Comparison of ENCODE assay signal across 8 cellular contexts in genomic region chr22:46070722-46071450, GRCh38.
A peak's percentile ranks its signal among the peaks of the same experiment; 100 is the strongest.
DNase-seq lines count a peak whose midpoint lies in the region; ATAC-seq and TF ChIP-seq lines count a peak whose summit lies in the region.

No MANE protein-coding gene starts in this region.

- DNase-seq in COR-L47 (lab: John Stamatoyannopoulos, UW) (peak; percentile 92), HCEC 1CT (peak; percentile 69), RWPE1 (ENCODE audit: low spot score) (no peak), iPS DF 6.9 (ENCODE audit: low read depth, low spot score) (no peak), sigmoid colon (peak; percentile 81)

- H3K4me3 ChIP-seq in iPS DF 6.9 (ENCODE audit: low read length) (peak overlapping the region; percentile 98), sigmoid colon (peak overlapping the region; percentile 74 to 92 (median 78))

- CTCF ChIA-PET in RWPE1 (lab: Yijun Ruan, JAX), result interaction anchor here (0.6 to 1.1 kb wide), 2 partner anchors 11 to 64 kb away, joined by 3 read pairs; no protein-coding TSS in a partner anchor

- TF ChIP-seq POLR2A in sigmoid colon (IDR thresholded peaks at IDR 0.05), result no peak

- H3K36me3 ChIP-seq in iPS DF 6.9 (ENCODE audit: control insufficient read depth, insufficient read depth, low read length) (no peaks in the 10 kb centered on the region; the same call in 1 of the 2 replicates), sigmoid colon (no peaks in the 10 kb centered on the region)

- no CpG with 5 or more reads among the region's 125 CpGs for WGBS in iPS DF 6.9 (ENCODE audit: insufficient coverage, insufficient read length)
- WGBS in sigmoid colon, 2 donors, result 1% methylated on average over 125 of the region's 125 CpGs

- H3K9me3 ChIP-seq in iPS DF 6.9 (ENCODE audit: control insufficient read depth, insufficient read depth, low read length), result no peaks in the 10 kb centered on the region
- H3K9me3 ChIP-seq in sigmoid colon, result no peaks in the 10 kb centered on the region

- H3K4me1 ChIP-seq in iPS DF 6.9 (ENCODE audit: control insufficient read depth, insufficient read depth, low read length), result peaks cover 14% of the 10 kb centered on the region; the same call in 1 of the 2 replicates
- peaks cover 0 to 61% (median 50%) of the 10 kb centered on the region in 4 donors for H3K4me1 ChIP-seq in sigmoid colon

- TF ChIP-seq CTCF in RWPE1 (conservative IDR thresholded peaks at IDR 0.05; ENCODE audit: low read depth) (no peak), sigmoid colon (IDR thresholded peaks at IDR 0.05) (no peak)

- no peak for TF ChIP-seq EP300 in sigmoid colon (IDR thresholded peaks at IDR 0.05)

- intact Hi-C loops in sigmoid colon (cut with DNase I), result loop anchor here (2.0 kb wide), 1 partner anchor 14 kb away; no protein-coding TSS in a partner anchor

- ATAC-seq in HG03039 (IDR thresholded peaks at IDR 0.05; ENCODE audit: unreplicated experiment), result no peak
- no peak for ATAC-seq in GM21526 (IDR thresholded peaks at IDR 0.05; ENCODE audit: low FRiP score, unreplicated experiment)

- peaks cover 4% of the 10 kb centered on the region for H3K27me3 ChIP-seq in iPS DF 6.9 (ENCODE audit: control insufficient read depth, insufficient read depth, low read length)
- no peaks in the 10 kb centered on the region for H3K27me3 ChIP-seq in sigmoid colon

- POLR2A ChIA-PET in RWPE1 (lab: Yijun Ruan, JAX; ENCODE audit: low non-redundant PET), result interaction anchor here (0.7 to 1.5 kb wide), 2 partner anchors 17 to 65 kb away, joined by 3 to 12 read pairs; no protein-coding TSS in a partner anchor

- peak overlapping the region; percentile 100 for H3K27ac ChIP-seq in RWPE1
- H3K27ac ChIP-seq in angular gyrus (ENCODE audit: low read depth, low read length), result peak overlapping the region; percentile 99
- H3K27ac ChIP-seq in iPS DF 6.9 (ENCODE audit: low read length), result no peak overlapping the region
- peak overlapping the region; percentile 99 to 100 (median 100) for H3K27ac ChIP-seq in sigmoid colon

Comparison
In these comparisons a context has a peak if more than half of its experiments do, and no peak if none do; other contexts are left out.
1. DNase-seq: peak in COR-L47 (single experiment), HCEC 1CT (single experiment) and sigmoid colon (single experiment); none in RWPE1 (single experiment) and iPS DF 6.9 (single experiment).